Comparison of ENCODE assay signal across 21 cellular contexts in genomic region chr20:16713056-16713455, GRCh38. TPM values are rescaled to one million over a fixed set of nuclear protein-coding genes. Genes with fewer than 3 reads are reported as not detected.
DNase-seq lines count a peak whose midpoint lies in the region; ATAC-seq, FAIRE-seq and TF ChIP-seq lines count a peak whose summit lies in the region.
"Had no signal": no experiment of that assay in that cellular context is flagged by ENCODE, and none has a peak within 500 bp of the region (broad histone marks: within the 10 kb centered on the region; RNA-seq: fewer than 3 reads in every experiment).

No MANE protein-coding gene starts in this region.

- H3K27me3 ChIP-seq in HepG2 (ENCODE audit: control insufficient read depth in 1 of 2, insufficient read depth in 2 of 2, low read length in 2 of 2) = peaks cover 7 to 36% of the 10 kb centered on the region in 2 experiments; a peak in 4 of 5 replicates
- H3K27me3 ChIP-seq in right lobe of liver = no peaks in the 10 kb centered on the region
- no peaks in the 10 kb centered on the region for H3K27me3 ChIP-seq in CD4-positive, alpha-beta T cell (ENCODE audit: control insufficient read depth, insufficient read depth, low read length)
- H3K27me3 ChIP-seq: Peyer's patch had no signal

- 0 out of 2 replicates have a peak overlapping the region, but pooled peaks have one; percentile 21 for H3K4me2 ChIP-seq in HepG2 (ENCODE audit: low read depth, low read length)

- CTCF ChIA-PET in HepG2 (lab: Yijun Ruan, JAX; ENCODE audit: low intra/inter-chr PET ratio, low total read pairs) = no interaction called here
- CTCF ChIA-PET in CD4-positive, alpha-beta T cell (lab: Charles Lee) = no interaction called here

- no peak overlapping the region for H2AFZ ChIP-seq in HepG2 (ENCODE audit: low read length)

- FAIRE-seq in HepG2 (lab: Jason Lieb, UNC) = no peak
- FAIRE-seq: A204.1, GM12892 had no signal

- H3K9me3 ChIP-seq in HepG2 (ENCODE audit: low read length) (no peaks in the 10 kb centered on the region), right lobe of liver (no peaks in the 10 kb centered on the region)
- H3K9me3 ChIP-seq in CD4-positive, alpha-beta T cell (ENCODE audit: control insufficient read depth, low read length) = no peaks in the 10 kb centered on the region
- H3K9me3 ChIP-seq: Peyer's patch had no signal

- in situ Hi-C loops in HepG2 (cut with HindIII; ENCODE audit: extremely low pct_ligation_motif_present, low pct_unique_long_range_greater_than_20kb) = no loop called here

- no peak for TF ChIP-seq EP300 in HepG2 (IDR thresholded peaks at IDR 0.05; ENCODE audit: low read depth in 2 of 2, low read length in 2 of 2)
- no peak for TF ChIP-seq EP300 in HepG2 (CRISPR knock-in tag; IDR thresholded peaks at IDR 0.05; ENCODE audit: borderline replicate concordance)

- H3K4me1 ChIP-seq in HepG2 (ENCODE audit: insufficient read depth, low read length) = peaks cover 19% of the 10 kb centered on the region
- H3K4me1 ChIP-seq in right lobe of liver = no peaks in the 10 kb centered on the region

- ATAC-seq in HepG2 (peak; percentile 73), right lobe of liver (no peak)
- no peak for ATAC-seq in stimulated activated memory B cell treated with anti-CD40 and anti-IgM and Interleukin-4, amounts not matched to agents 10 μg/mL and 1 μg/mL and 100 μg/mL, for 72 hours
- no peak for ATAC-seq in CD4-positive, alpha-beta T cell (ENCODE audit: poor library complexity)
- ATAC-seq: HCT116 had no signal

- intact Hi-C loops in HepG2 (cut with micrococcal nuclease; ENCODE audit: unreplicated experiment) (no loop called here), right lobe of liver (cut with DNase I) (no loop called here)
- intact Hi-C loops in CD4-positive, alpha-beta T cell (cut with DNase I, micrococcal nuclease) = no loop called here

- H3K79me2 ChIP-seq in HepG2 (ENCODE audit: insufficient read depth, low read length) = no peaks in the 10 kb centered on the region

- peaks cover 32% of the 10 kb centered on the region for H3K4me1 Mint-ChIP-seq in glutamatergic neuron (ENCODE audit: low read depth, unreplicated experiment)
- H3K4me1 Mint-ChIP-seq in stimulated activated memory B cell treated with anti-CD40 and anti-IgM and Interleukin-4, amounts not matched to agents 10 μg/mL and 1 μg/mL and 100 μg/mL, for 72 hours = peaks cover 21% of the 10 kb centered on the region
- peaks cover 29% of the 10 kb centered on the region for H3K4me1 Mint-ChIP-seq in CD4-positive, alpha-beta T cell (ENCODE audit: low read depth)

- H3K4me3 Mint-ChIP-seq in glutamatergic neuron (ENCODE audit: unreplicated experiment) = no peak overlapping the region
- H3K4me3 Mint-ChIP-seq in stimulated activated memory B cell treated with anti-CD40 and anti-IgM and Interleukin-4, amounts not matched to agents 10 μg/mL and 1 μg/mL and 100 μg/mL, for 72 hours = no peak overlapping the region
- no peak overlapping the region for H3K4me3 Mint-ChIP-seq in CD4-positive, alpha-beta T cell

- peaks cover 3% of the 10 kb centered on the region for H3K27me3 Mint-ChIP-seq in glutamatergic neuron (ENCODE audit: unreplicated experiment)
- peaks cover 34% of the 10 kb centered on the region for H3K27me3 Mint-ChIP-seq in stimulated activated memory B cell treated with anti-CD40 and anti-IgM and Interleukin-4, amounts not matched to agents 10 μg/mL and 1 μg/mL and 100 μg/mL, for 72 hours
- H3K27me3 Mint-ChIP-seq in CD4-positive, alpha-beta T cell = peaks cover 12% of the 10 kb centered on the region

- no TSS peak for BruUV-seq in HepG2 (replicated peaks; lab: Mats Ljungman, UMichigan)

- no peak for TF ChIP-seq POLR2A in HepG2 (IDR thresholded peaks at IDR 0.05; ENCODE audit: insufficient read depth in 1 of 2, low read depth in 2 of 2, low read length in 2 of 2)
- no peak for TF ChIP-seq POLR2A in right lobe of liver (IDR thresholded peaks at IDR 0.05)

- TF ChIP-seq RAD21 in HepG2 (CRISPR knock-in tag; IDR thresholded peaks at IDR 0.05) = no peak

- no peaks in the 10 kb centered on the region for H4K20me1 ChIP-seq in HepG2 (ENCODE audit: insufficient read depth, low read length)

- peak overlapping the region; percentile 18 for H3K27ac Mint-ChIP-seq in glutamatergic neuron (ENCODE audit: unreplicated experiment)
- H3K27ac Mint-ChIP-seq in stimulated activated memory B cell treated with anti-CD40 and anti-IgM and Interleukin-4, amounts not matched to agents 10 μg/mL and 1 μg/mL and 100 μg/mL, for 72 hours = no peak overlapping the region
- H3K27ac Mint-ChIP-seq in CD4-positive, alpha-beta T cell = no peak overlapping the region

- H3K4me3 ChIP-seq in HepG2 (replicated peaks in 1 of 3; ENCODE audit: insufficient read depth in 1 of 3, low read depth in 2 of 3, low read length in 3 of 3) (no peak overlapping the region), right lobe of liver (no peak overlapping the region)
- H3K4me3 ChIP-seq: Peyer's patch had no signal

- H3K36me3 Mint-ChIP-seq in glutamatergic neuron (ENCODE audit: unreplicated experiment) = peaks cover 6% of the 10 kb centered on the region
- H3K36me3 Mint-ChIP-seq in stimulated activated memory B cell treated with anti-CD40 and anti-IgM and Interleukin-4, amounts not matched to agents 10 μg/mL and 1 μg/mL and 100 μg/mL, for 72 hours = no peaks in the 10 kb centered on the region
- H3K36me3 Mint-ChIP-seq in CD4-positive, alpha-beta T cell (ENCODE audit: low read depth) = no peaks in the 10 kb centered on the region

- H3K27ac ChIP-seq in HepG2 (ENCODE audit: extremely low read length, insufficient read depth, low read length) = no peak overlapping the region
- no peak overlapping the region for H3K27ac ChIP-seq in right lobe of liver
- H3K27ac ChIP-seq in CD4-positive, alpha-beta T cell (ENCODE audit: low read depth, low read length) = no peak overlapping the region
- H3K27ac ChIP-seq: Peyer's patch had no signal

- no peak for TF ChIP-seq CTCF in HepG2 (CRISPR knock-in tag; IDR thresholded peaks at IDR 0.05)
- TF ChIP-seq CTCF in right lobe of liver (IDR thresholded peaks at IDR 0.05) = no peak
- no peak for TF ChIP-seq CTCF in glutamatergic neuron (IDR thresholded peaks at IDR 0.05; ENCODE audit: partially characterized antibody, unreplicated experiment)
- TF ChIP-seq CTCF in CD4-positive, alpha-beta T cell (IDR thresholded peaks at IDR 0.05) = no peak

- no peak for DNase-seq in HepG2 (ENCODE audit: low spot score)
- DNase-seq in right lobe of liver = no peak
- peak; percentile 15 for DNase-seq in RPMI8226
- DNase-seq in glutamatergic neuron = no peak
- no peak for DNase-seq in ureter (ENCODE audit: low spot score)
- no peak for DNase-seq in KG1 (lab: John Stamatoyannopoulos, UW)
- no peak for DNase-seq in CD4-positive, alpha-beta T cell
- DNase-seq: COR-L47; DMS53; NCI-H1930; NCI-H2227 treated with DMSO at 0.1 percent for 48 hours; NCI-H69; NK-92 treated with Interleukin-12 subunit alpha and Interleukin-12 subunit beta, amount 100 ng/mL, for 24 hours; Peyer's patch; SW 1271 had no signal

- H3K9ac ChIP-seq in HepG2 (ENCODE audit: insufficient read depth, low read depth, low read length) = no peak overlapping the region

- no peaks in the 10 kb centered on the region for H3K36me3 ChIP-seq in HepG2 (replicated peaks in 1 of 2; ENCODE audit: control insufficient read depth in 1 of 2, insufficient read depth in 2 of 2, low read length in 2 of 2)
- no peaks in the 10 kb centered on the region for H3K36me3 ChIP-seq in right lobe of liver
- H3K36me3 ChIP-seq: Peyer's patch had no signal

- POLR2A ChIA-PET in HepG2 (lab: Yijun Ruan, JAX) = no interaction called here
- POLR2A ChIA-PET in CD4-positive, alpha-beta T cell (lab: Charles Lee) = no interaction called here

- H3K9me3 Mint-ChIP-seq in glutamatergic neuron (ENCODE audit: unreplicated experiment) = peaks cover 10% of the 10 kb centered on the region
- H3K9me3 Mint-ChIP-seq in stimulated activated memory B cell treated with anti-CD40 and anti-IgM and Interleukin-4, amounts not matched to agents 10 μg/mL and 1 μg/mL and 100 μg/mL, for 72 hours = no peaks in the 10 kb centered on the region
- no peaks in the 10 kb centered on the region for H3K9me3 Mint-ChIP-seq in CD4-positive, alpha-beta T cell

RNA-seq across cellular contexts. Expression of gene SNRPB2, which starts 16.8 kb away (rescaled TPM):
- 204 and 278 TPM in 2 replicates for total RNA-seq in HepG2 (2016; rRNA removed; fragmentation: Illumina TruSeq; extraction: Trizol)
- total RNA-seq in HepG2 (2016; cell fraction: cytosol; rRNA removed; fragmentation: Illumina TruSeq; extraction: Trizol; ENCODE audit: low read depth) = 43.3 and 44.2 TPM in 2 replicates
- total RNA-seq in HepG2 (2016; cell fraction: insoluble cytoplasmic fraction; rRNA removed; fragmentation: Illumina TruSeq; extraction: Trizol) = 198 and 292 TPM in 2 replicates
- total RNA-seq in HepG2 (2016; cell fraction: membrane; rRNA removed; fragmentation: Illumina TruSeq; extraction: Trizol) = 54.1 and 57.0 TPM in 2 replicates
- 82.6 and 87.9 TPM in 2 replicates for total RNA-seq in HepG2 (2016; cell fraction: nucleus; rRNA removed; fragmentation: Illumina TruSeq; extraction: Trizol)
- polyA plus RNA-seq in HepG2 (2011; rRNA removed) = 70.8 and 107 TPM in 2 replicates
- 39.8 and 64.8 TPM in 2 replicates for polyA plus RNA-seq in HepG2 (2011; cell fraction: cytosol; rRNA removed)
- polyA plus RNA-seq in HepG2 (2011; cell fraction: nucleus; rRNA removed) = 13.1 and 22.0 TPM in 2 replicates
- 101 and 136 TPM in 2 replicates for polyA plus RNA-seq in HepG2 (2012)
- polyA plus RNA-seq in HepG2 (2016; cell fraction: cytosol; fragmentation: Illumina TruSeq; extraction: Trizol; ENCODE audit: low read depth) = 32.5 and 35.0 TPM in 2 replicates
- polyA plus RNA-seq in HepG2 (2016; cell fraction: insoluble cytoplasmic fraction; fragmentation: Illumina TruSeq; extraction: Trizol; ENCODE audit: low read depth) = 294 and 338 TPM in 2 replicates
- polyA plus RNA-seq in HepG2 (2016; cell fraction: membrane; fragmentation: Illumina TruSeq; extraction: Trizol; ENCODE audit: low read depth) = 34.6 and 41.2 TPM in 2 replicates
- polyA plus RNA-seq in HepG2 (2016; cell fraction: nucleus; fragmentation: Illumina TruSeq; extraction: Trizol; ENCODE audit: insufficient read depth, low read depth) = 107 and 110 TPM in 2 replicates
- polyA minus RNA-seq in HepG2 (2011; rRNA and poly(A)+ RNA removed; ENCODE audit: low replicate concordance) = 14.1 and 27.4 TPM in 2 replicates
- polyA minus RNA-seq in HepG2 (2011; cell fraction: cytosol; rRNA and poly(A)+ RNA removed) = 41.5 and 42.3 TPM in 2 replicates
- 32.2 and 33.3 TPM in 2 replicates for polyA minus RNA-seq in HepG2 (2011; cell fraction: nucleus; rRNA and poly(A)+ RNA removed)
- 10 to 100 TPM; 10.2 to 19.3 (median 17.3) TPM for total RNA-seq in right lobe of liver
- 81.3 TPM for total RNA-seq in glutamatergic neuron (ENCODE audit: unreplicated experiment)
- 41.8 TPM for total RNA-seq in ureter
- total RNA-seq in CD4-positive, alpha-beta T cell = 10 to 100 TPM; 49.6 to 50.4 TPM

RNA-seq across cellular contexts. Expression of gene OTOR, which starts 35.1 kb away (rescaled TPM):
- total RNA-seq in HepG2 (2016; rRNA removed; fragmentation: Illumina TruSeq; extraction: Trizol) (not detected in 2 replicates), right lobe of liver (not detected), glutamatergic neuron (ENCODE audit: unreplicated experiment) (not detected), ureter (not detected)
- total RNA-seq in HepG2 (2016; cell fraction: cytosol; rRNA removed; fragmentation: Illumina TruSeq; extraction: Trizol; ENCODE audit: low read depth) = not detected in 2 replicates
- not detected in 2 replicates for total RNA-seq in HepG2 (2016; cell fraction: insoluble cytoplasmic fraction; rRNA removed; fragmentation: Illumina TruSeq; extraction: Trizol)
- not detected in 2 replicates for total RNA-seq in HepG2 (2016; cell fraction: membrane; rRNA removed; fragmentation: Illumina TruSeq; extraction: Trizol)
- total RNA-seq in HepG2 (2016; cell fraction: nucleus; rRNA removed; fragmentation: Illumina TruSeq; extraction: Trizol) = not detected in 2 replicates
- polyA plus RNA-seq in HepG2 (2011; rRNA removed) = not detected in 2 replicates
- not detected in 2 replicates for polyA plus RNA-seq in HepG2 (2011; cell fraction: cytosol; rRNA removed)
- polyA plus RNA-seq in HepG2 (2011; cell fraction: nucleus; rRNA removed) = not detected in 2 replicates
- not detected in 2 replicates for polyA plus RNA-seq in HepG2 (2012)
- polyA plus RNA-seq in HepG2 (2016; cell fraction: cytosol; fragmentation: Illumina TruSeq; extraction: Trizol; ENCODE audit: low read depth) = not detected in 2 replicates
- polyA plus RNA-seq in HepG2 (2016; cell fraction: insoluble cytoplasmic fraction; fragmentation: Illumina TruSeq; extraction: Trizol; ENCODE audit: low read depth) = not detected in 2 replicates
- not detected in 2 replicates for polyA plus RNA-seq in HepG2 (2016; cell fraction: membrane; fragmentation: Illumina TruSeq; extraction: Trizol; ENCODE audit: low read depth)
- not detected in 2 replicates for polyA plus RNA-seq in HepG2 (2016; cell fraction: nucleus; fragmentation: Illumina TruSeq; extraction: Trizol; ENCODE audit: insufficient read depth, low read depth)
- not detected in 2 replicates for polyA minus RNA-seq in HepG2 (2011; rRNA and poly(A)+ RNA removed; ENCODE audit: low replicate concordance)
- polyA minus RNA-seq in HepG2 (2011; cell fraction: cytosol; rRNA and poly(A)+ RNA removed) = not detected in 2 replicates
- not detected in 2 replicates for polyA minus RNA-seq in HepG2 (2011; cell fraction: nucleus; rRNA and poly(A)+ RNA removed)
- not detected for total RNA-seq in CD4-positive, alpha-beta T cell
- total RNA-seq: HT1080, MCF 10A, Peyer's patch had no signal
